In genomic region chr11:66719111-66719872, GRCh38 we compare ENCODE assay signal across 2 cellular contexts.
TF ChIP-seq lines count a peak whose summit lies in the region.

No MANE protein-coding gene starts in this region.

TF ChIP-seq in HepG2, 621 proteins besides CTCF, POLR2A, EP300 and RAD21 (continues in another document):
- no peak for TF ChIP-seq ZNF251 (CRISPR knock-in tag; IDR thresholded peaks at IDR 0.05)
- peak; percentile 27 for TF ChIP-seq TEAD3 (CRISPR knock-in tag; optimal IDR thresholded peaks at IDR 0.05; ENCODE audit: borderline replicate concordance)
- TF ChIP-seq SRSF1 (optimal IDR thresholded peaks at IDR 0.05; ENCODE audit: low read depth, low read length): no peak
- 0 out of 2 replicates have a peak, but pooled peaks have one; percentile 31 for TF ChIP-seq POGK (CRISPR knock-in tag; conservative IDR thresholded peaks at IDR 0.05)
- TF ChIP-seq, protein P1, sequence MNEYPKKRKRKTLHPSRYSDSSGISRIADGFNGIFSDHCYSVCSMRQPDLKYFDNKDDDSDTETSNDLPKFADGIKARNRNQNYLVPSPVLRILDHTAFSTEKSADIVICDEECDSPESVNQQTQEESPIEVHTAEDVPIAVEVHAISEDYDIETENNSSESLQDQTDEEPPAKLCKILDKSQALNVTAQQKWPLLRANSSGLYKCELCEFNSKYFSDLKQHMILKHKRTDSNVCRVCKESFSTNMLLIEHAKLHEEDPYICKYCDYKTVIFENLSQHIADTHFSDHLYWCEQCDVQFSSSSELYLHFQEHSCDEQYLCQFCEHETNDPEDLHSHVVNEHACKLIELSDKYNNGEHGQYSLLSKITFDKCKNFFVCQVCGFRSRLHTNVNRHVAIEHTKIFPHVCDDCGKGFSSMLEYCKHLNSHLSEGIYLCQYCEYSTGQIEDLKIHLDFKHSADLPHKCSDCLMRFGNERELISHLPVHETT (CRISPR knock-in tag; conservative IDR thresholded peaks at IDR 0.05): no peak
- TF ChIP-seq RFX1 (IDR thresholded peaks at IDR 0.05): no peak
- no peak for TF ChIP-seq ZNF431 (CRISPR knock-in tag; IDR thresholded peaks at IDR 0.05; ENCODE audit: borderline replicate concordance, low read depth)
- no peak for TF ChIP-seq ZNF282 (IDR thresholded peaks at IDR 0.05; ENCODE audit: partially characterized antibody)
- TF ChIP-seq FOSL2 (CRISPR knock-in tag; IDR thresholded peaks at IDR 0.05): 0 out of 2 replicates have a peak, but pooled peaks have one; percentile 10
- TF ChIP-seq KLF11 (CRISPR knock-in tag; IDR thresholded peaks at IDR 0.05): no peak
- no peak for TF ChIP-seq GABPB1 (CRISPR knock-in tag; IDR thresholded peaks at IDR 0.05)
- no peak for TF ChIP-seq ELF1 (CRISPR knock-in tag; IDR thresholded peaks at IDR 0.05)
- no peak for TF ChIP-seq ZNF772 (CRISPR knock-in tag; IDR thresholded peaks at IDR 0.05)
- TF ChIP-seq FOXA1 (IDR thresholded peaks at IDR 0.05): peak; percentile 23; the same call in 1 of the 2 replicates
- TF ChIP-seq FOXA1 (CRISPR knock-in tag; IDR thresholded peaks at IDR 0.05): peak; percentile 71
- no peak for TF ChIP-seq RFX5 (IDR thresholded peaks at IDR 0.05; ENCODE audit: low read depth, low read length)
- no peak for TF ChIP-seq ZNF761 (CRISPR knock-in tag; conservative IDR thresholded peaks at IDR 0.05)
- TF ChIP-seq ATF3 (CRISPR knock-in tag; IDR thresholded peaks at IDR 0.05): no peak
- TF ChIP-seq, protein P2, sequence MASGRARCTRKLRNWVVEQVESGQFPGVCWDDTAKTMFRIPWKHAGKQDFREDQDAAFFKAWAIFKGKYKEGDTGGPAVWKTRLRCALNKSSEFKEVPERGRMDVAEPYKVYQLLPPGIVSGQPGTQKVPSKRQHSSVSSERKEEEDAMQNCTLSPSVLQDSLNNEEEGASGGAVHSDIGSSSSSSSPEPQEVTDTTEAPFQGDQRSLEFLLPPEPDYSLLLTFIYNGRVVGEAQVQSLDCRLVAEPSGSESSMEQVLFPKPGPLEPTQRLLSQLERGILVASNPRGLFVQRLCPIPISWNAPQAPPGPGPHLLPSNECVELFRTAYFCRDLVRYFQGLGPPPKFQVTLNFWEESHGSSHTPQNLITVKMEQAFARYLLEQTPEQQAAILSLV (CRISPR knock-in tag; IDR thresholded peaks at IDR 0.05; ENCODE audit: borderline replicate concordance): no peak
- no peak for TF ChIP-seq ZNF382 (CRISPR knock-in tag; IDR thresholded peaks at IDR 0.05; ENCODE audit: borderline replicate concordance)
- TF ChIP-seq, protein P3, sequence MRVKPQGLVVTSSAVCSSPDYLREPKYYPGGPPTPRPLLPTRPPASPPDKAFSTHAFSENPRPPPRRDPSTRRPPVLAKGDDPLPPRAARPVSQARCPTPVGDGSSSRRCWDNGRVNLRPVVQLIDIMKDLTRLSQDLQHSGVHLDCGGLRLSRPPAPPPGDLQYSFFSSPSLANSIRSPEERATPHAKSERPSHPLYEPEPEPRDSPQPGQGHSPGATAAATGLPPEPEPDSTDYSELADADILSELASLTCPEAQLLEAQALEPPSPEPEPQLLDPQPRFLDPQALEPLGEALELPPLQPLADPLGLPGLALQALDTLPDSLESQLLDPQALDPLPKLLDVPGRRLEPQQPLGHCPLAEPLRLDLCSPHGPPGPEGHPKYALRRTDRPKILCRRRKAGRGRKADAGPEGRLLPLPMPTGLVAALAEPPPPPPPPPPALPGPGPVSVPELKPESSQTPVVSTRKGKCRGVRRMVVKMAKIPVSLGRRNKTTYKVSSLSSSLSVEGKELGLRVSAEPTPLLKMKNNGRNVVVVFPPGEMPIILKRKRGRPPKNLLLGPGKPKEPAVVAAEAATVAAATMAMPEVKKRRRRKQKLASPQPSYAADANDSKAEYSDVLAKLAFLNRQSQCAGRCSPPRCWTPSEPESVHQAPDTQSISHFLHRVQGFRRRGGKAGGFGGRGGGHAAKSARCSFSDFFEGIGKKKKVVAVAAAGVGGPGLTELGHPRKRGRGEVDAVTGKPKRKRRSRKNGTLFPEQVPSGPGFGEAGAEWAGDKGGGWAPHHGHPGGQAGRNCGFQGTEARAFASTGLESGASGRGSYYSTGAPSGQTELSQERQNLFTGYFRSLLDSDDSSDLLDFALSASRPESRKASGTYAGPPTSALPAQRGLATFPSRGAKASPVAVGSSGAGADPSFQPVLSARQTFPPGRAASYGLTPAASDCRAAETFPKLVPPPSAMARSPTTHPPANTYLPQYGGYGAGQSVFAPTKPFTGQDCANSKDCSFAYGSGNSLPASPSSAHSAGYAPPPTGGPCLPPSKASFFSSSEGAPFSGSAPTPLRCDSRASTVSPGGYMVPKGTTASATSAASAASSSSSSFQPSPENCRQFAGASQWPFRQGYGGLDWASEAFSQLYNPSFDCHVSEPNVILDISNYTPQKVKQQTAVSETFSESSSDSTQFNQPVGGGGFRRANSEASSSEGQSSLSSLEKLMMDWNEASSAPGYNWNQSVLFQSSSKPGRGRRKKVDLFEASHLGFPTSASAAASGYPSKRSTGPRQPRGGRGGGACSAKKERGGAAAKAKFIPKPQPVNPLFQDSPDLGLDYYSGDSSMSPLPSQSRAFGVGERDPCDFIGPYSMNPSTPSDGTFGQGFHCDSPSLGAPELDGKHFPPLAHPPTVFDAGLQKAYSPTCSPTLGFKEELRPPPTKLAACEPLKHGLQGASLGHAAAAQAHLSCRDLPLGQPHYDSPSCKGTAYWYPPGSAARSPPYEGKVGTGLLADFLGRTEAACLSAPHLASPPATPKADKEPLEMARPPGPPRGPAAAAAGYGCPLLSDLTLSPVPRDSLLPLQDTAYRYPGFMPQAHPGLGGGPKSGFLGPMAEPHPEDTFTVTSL (CRISPR knock-in tag; IDR thresholded peaks at IDR 0.05; ENCODE audit: borderline replicate concordance): no peak
- no peak for TF ChIP-seq ZFYVE20 (CRISPR knock-in tag; IDR thresholded peaks at IDR 0.05; ENCODE audit: borderline replicate concordance, low read depth)
- TF ChIP-seq KLF15 (CRISPR knock-in tag; IDR thresholded peaks at IDR 0.05; ENCODE audit: borderline replicate concordance): no peak

TF ChIP-seq in H1, 55 proteins besides CTCF, POLR2A, EP300 and RAD21:
- TF ChIP-seq MAFK (IDR thresholded peaks at IDR 0.05; ENCODE audit: low read depth, low read length): no peak
- TF ChIP-seq CHD2 (IDR thresholded peaks at IDR 0.05; ENCODE audit: low read length): no peak
- TF ChIP-seq, protein P4, sequence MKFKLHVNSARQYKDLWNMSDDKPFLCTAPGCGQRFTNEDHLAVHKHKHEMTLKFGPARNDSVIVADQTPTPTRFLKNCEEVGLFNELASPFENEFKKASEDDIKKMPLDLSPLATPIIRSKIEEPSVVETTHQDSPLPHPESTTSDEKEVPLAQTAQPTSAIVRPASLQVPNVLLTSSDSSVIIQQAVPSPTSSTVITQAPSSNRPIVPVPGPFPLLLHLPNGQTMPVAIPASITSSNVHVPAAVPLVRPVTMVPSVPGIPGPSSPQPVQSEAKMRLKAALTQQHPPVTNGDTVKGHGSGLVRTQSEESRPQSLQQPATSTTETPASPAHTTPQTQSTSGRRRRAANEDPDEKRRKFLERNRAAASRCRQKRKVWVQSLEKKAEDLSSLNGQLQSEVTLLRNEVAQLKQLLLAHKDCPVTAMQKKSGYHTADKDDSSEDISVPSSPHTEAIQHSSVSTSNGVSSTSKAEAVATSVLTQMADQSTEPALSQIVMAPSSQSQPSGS (IDR thresholded peaks at IDR 0.05; ENCODE audit: low read length): no peak
- TF ChIP-seq YY1 (IDR thresholded peaks at IDR 0.05; ENCODE audit: low read depth, low read length): no peak
- TF ChIP-seq NRF1 (IDR thresholded peaks at IDR 0.05; ENCODE audit: low read depth, low read length): no peak
- no peak for TF ChIP-seq SUZ12 (IDR thresholded peaks at IDR 0.05; ENCODE audit: low read length)
- TF ChIP-seq SIRT6 (IDR thresholded peaks at IDR 0.05; ENCODE audit: low read length): no peak
- no peak for TF ChIP-seq TCF12 (IDR thresholded peaks at IDR 0.05; ENCODE audit: low read depth, low read length)
- no peak for TF ChIP-seq TAF1 (IDR thresholded peaks at IDR 0.05; ENCODE audit: low read depth, low read length)
- no peak for TF ChIP-seq CBX8 (IDR thresholded peaks at IDR 0.05; ENCODE audit: borderline replicate concordance, low read depth, low read length)
- TF ChIP-seq GABPA (IDR thresholded peaks at IDR 0.05; ENCODE audit: borderline replicate concordance, insufficient read depth, low read length): no peak
- TF ChIP-seq, protein P5, sequence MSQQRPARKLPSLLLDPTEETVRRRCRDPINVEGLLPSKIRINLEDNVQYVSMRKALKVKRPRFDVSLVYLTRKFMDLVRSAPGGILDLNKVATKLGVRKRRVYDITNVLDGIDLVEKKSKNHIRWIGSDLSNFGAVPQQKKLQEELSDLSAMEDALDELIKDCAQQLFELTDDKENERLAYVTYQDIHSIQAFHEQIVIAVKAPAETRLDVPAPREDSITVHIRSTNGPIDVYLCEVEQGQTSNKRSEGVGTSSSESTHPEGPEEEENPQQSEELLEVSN (IDR thresholded peaks at IDR 0.05): no peak
- no peak for TF ChIP-seq RNF2 (IDR thresholded peaks at IDR 0.05; ENCODE audit: borderline replicate concordance, low read depth, low read length, missing control alignments, poor library complexity, severe bottlenecking)
- TF ChIP-seq NANOG (IDR thresholded peaks at IDR 0.05; ENCODE audit: insufficient read depth, low read depth, low read length, poor library complexity, severe bottlenecking): no peak
- TF ChIP-seq CHD7 (IDR thresholded peaks at IDR 0.05; ENCODE audit: insufficient replicate concordance, low read length): no peak
- no peak for TF ChIP-seq KDM1A (IDR thresholded peaks at IDR 0.05; ENCODE audit: borderline replicate concordance, low read length)
- TF ChIP-seq GTF2F1 (IDR thresholded peaks at IDR 0.05; ENCODE audit: borderline replicate concordance, low read depth, low read length): no peak
